Comparison of ENCODE assay signal across 1 cellular context in genomic region chr1:201184734-201185453, GRCh38.
TF ChIP-seq lines count a peak whose summit lies in the region.

No MANE protein-coding gene starts in this region.

TF ChIP-seq in K562, 482 proteins besides CTCF, POLR2A, EP300 and RAD21 (continued from another document):
- TF ChIP-seq, protein P1, sequence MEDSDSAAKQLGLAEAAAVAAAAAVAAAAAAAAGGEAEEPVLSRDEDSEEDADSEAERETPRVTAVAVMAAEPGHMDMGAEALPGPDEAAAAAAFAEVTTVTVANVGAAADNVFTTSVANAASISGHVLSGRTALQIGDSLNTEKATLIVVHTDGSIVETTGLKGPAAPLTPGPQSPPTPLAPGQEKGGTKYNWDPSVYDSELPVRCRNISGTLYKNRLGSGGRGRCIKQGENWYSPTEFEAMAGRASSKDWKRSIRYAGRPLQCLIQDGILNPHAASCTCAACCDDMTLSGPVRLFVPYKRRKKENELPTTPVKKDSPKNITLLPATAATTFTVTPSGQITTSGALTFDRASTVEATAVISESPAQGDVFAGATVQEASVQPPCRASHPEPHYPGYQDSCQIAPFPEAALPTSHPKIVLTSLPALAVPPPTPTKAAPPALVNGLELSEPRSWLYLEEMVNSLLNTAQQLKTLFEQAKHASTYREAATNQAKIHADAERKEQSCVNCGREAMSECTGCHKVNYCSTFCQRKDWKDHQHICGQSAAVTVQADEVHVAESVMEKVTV (CRISPR knock-in tag; IDR thresholded peaks at IDR 0.05): 0 out of 2 replicates have a peak, but pooled peaks have one; percentile 22
- TF ChIP-seq E2F3 (CRISPR knock-in tag; IDR thresholded peaks at IDR 0.05): no peak
- TF ChIP-seq MITF (IDR thresholded peaks at IDR 0.05): no peak
- TF ChIP-seq, protein P2, sequence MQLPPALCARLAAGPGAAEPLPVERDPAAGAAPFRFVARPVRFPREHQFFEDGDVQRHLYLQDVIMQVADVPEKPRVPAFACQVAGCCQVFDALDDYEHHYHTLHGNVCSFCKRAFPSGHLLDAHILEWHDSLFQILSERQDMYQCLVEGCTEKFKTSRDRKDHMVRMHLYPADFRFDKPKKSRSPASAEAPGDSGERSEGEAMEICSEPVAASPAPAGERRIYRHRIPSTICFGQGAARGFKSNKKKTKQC (CRISPR knock-in tag; IDR thresholded peaks at IDR 0.05): 0 out of 2 replicates have a peak, but pooled peaks have one; percentile 35
- peak; percentile 60 for TF ChIP-seq ZNF24 (IDR thresholded peaks at IDR 0.05)
- TF ChIP-seq ZNF324 (CRISPR knock-in tag; IDR thresholded peaks at IDR 0.05): no peak
- no peak for TF ChIP-seq ZNF707 (CRISPR knock-in tag; conservative IDR thresholded peaks at IDR 0.05)
- TF ChIP-seq MYC (IDR thresholded peaks at IDR 0.05; ENCODE audit: low read depth, low read length): peak; percentile 38; the same call in 1 of the 2 replicates
- no peak for TF ChIP-seq MYC (CRISPR knock-in tag; IDR thresholded peaks at IDR 0.05; ENCODE audit: borderline replicate concordance, low read depth)
- 0 out of 2 replicates have a peak, but pooled peaks have one; percentile 9 for TF ChIP-seq CREM (IDR thresholded peaks at IDR 0.05; ENCODE audit: low read depth)
- peak; percentile 24; the same call in 1 of the 2 replicates for TF ChIP-seq SMC3 (conservative IDR thresholded peaks at IDR 0.05; ENCODE audit: insufficient read depth, low read depth, low read length)
- TF ChIP-seq RCOR1 (IDR thresholded peaks at IDR 0.05; ENCODE audit: borderline replicate concordance in 1 of 2, low read depth in 2 of 2, low read length in 2 of 2): peak in 1 of 2 experiments; percentile 74; a peak in 1 of 4 replicates
- TF ChIP-seq HDAC1 (IDR thresholded peaks at IDR 0.05): no peak
- no peak for TF ChIP-seq PHF20 (IDR thresholded peaks at IDR 0.05; ENCODE audit: partially characterized antibody)
- TF ChIP-seq CTBP1 (IDR thresholded peaks at IDR 0.05; ENCODE audit: borderline replicate concordance): peak; percentile 37; the same call in 1 of the 2 replicates
- no peak for TF ChIP-seq HDAC2 (IDR thresholded peaks at IDR 0.05)
- TF ChIP-seq MAX (CRISPR knock-in tag; IDR thresholded peaks at IDR 0.05): 0 out of 2 replicates have a peak, but pooled peaks have one; percentile 19
- no peak for TF ChIP-seq BRF2 (IDR thresholded peaks at IDR 0.05; ENCODE audit: borderline replicate concordance, insufficient read depth, insufficient read length)
- peak; percentile 40; the same call in 1 of the 2 replicates for TF ChIP-seq USF1 (CRISPR knock-in tag; IDR thresholded peaks at IDR 0.05)
- TF ChIP-seq NUFIP1 (IDR thresholded peaks at IDR 0.05; ENCODE audit: partially characterized antibody): no peak
- TF ChIP-seq ZNF143 (CRISPR knock-in tag; IDR thresholded peaks at IDR 0.05): peak; percentile 32; the same call in 1 of the 2 replicates
- TF ChIP-seq CEBPG (CRISPR knock-in tag; IDR thresholded peaks at IDR 0.05): no peak
- TF ChIP-seq CEBPG (tag; conservative IDR thresholded peaks at IDR 0.05 in 1 of 2, IDR thresholded peaks at IDR 0.05 in 1 of 2): no peak
- TF ChIP-seq JUN (IDR thresholded peaks at IDR 0.05; ENCODE audit: borderline replicate concordance, low read depth, low read length): no peak
- TF ChIP-seq JUN (CRISPR knock-in tag; IDR thresholded peaks at IDR 0.05; ENCODE audit: borderline replicate concordance): peak; percentile 55; the same call in 1 of the 2 replicates
- no peak for TF ChIP-seq YY1 (IDR thresholded peaks at IDR 0.05; ENCODE audit: borderline replicate concordance in 1 of 3, control insufficient read depth in 1 of 3, extremely low read depth in 1 of 3, insufficient read depth in 3 of 3, insufficient read length in 1 of 3, insufficient replicate concordance in 2 of 3, low read depth in 1 of 3, low read length in 2 of 3)
- TF ChIP-seq LCOR (CRISPR knock-in tag; IDR thresholded peaks at IDR 0.05): no peak
- peak in 1 of 2 experiments; percentile 54; a peak in 1 of 4 replicates for TF ChIP-seq TEAD1 (CRISPR knock-in tag; IDR thresholded peaks at IDR 0.05)
- TF ChIP-seq ZNF780A (CRISPR knock-in tag; IDR thresholded peaks at IDR 0.05): no peak
- TF ChIP-seq KAT7 (CRISPR knock-in tag; IDR thresholded peaks at IDR 0.05; ENCODE audit: borderline replicate concordance): no peak
TF ChIP-seq in K562: peak in this region for 14.
